Comparison of ENCODE assay signal across 8 cellular contexts in genomic region chr3:183099026-183099837, GRCh38. TPM values are rescaled to one million over a fixed set of nuclear protein-coding genes. Genes with fewer than 3 reads are reported as not detected.
DNase-seq lines count a peak whose midpoint lies in the region; ATAC-seq, FAIRE-seq and TF ChIP-seq lines count a peak whose summit lies in the region.

Gene MCCC1 (minus strand): TSS chr3:183099496. CDS start chr3:183099440, 56 bp downstream.

- H3K9me3 ChIP-seq in A673 (ENCODE audit: low read depth, low read length, poor library complexity, severe bottlenecking) (no peaks in the 10 kb centered on the region), small intestine (ENCODE audit: control insufficient read depth, low read depth) (no peaks in the 10 kb centered on the region)

- H3K4me1 ChIP-seq in A673 (ENCODE audit: insufficient read depth, low read length, poor library complexity, severe bottlenecking) (peaks cover 14% of the 10 kb centered on the region), small intestine (ENCODE audit: control insufficient read depth in 2 of 2, insufficient read depth in 1 of 2, low read depth in 1 of 2, low read length in 1 of 2) (peaks cover 0 to 3% of the 10 kb centered on the region in 2 donors)

- FAIRE-seq in bronchial epithelial cell (lab: Jason Lieb, UNC), result peak; percentile 90
- no peak for FAIRE-seq in small intestine (lab: Jason Lieb, UNC)

- BruUV-seq in A673 (replicated peaks; lab: Mats Ljungman, UMichigan), result no TSS peak

- DNase-seq in A673 (ENCODE audit: low spot score), result peak; percentile 99
- DNase-seq in NCI-H2227 (lab: John Stamatoyannopoulos, UW; ENCODE audit: unreplicated experiment), result peak; percentile 99
- peak; percentile 97 for DNase-seq in bronchial epithelial cell (ENCODE audit: low read depth)
- DNase-seq in iPS-NIHi11 (ENCODE audit: low spot score), result peak; percentile 99
- DNase-seq in small intestine, result peak; percentile 100

- POLR2A ChIA-PET in A673 (lab: Charles Lee; ENCODE audit: low non-redundant PET), result no interaction called here

- H3K36me3 ChIP-seq in A673 (ENCODE audit: insufficient read depth, low read length, poor library complexity, severe bottlenecking), result no peaks in the 10 kb centered on the region
- no peaks in the 10 kb centered on the region for H3K36me3 ChIP-seq in bronchial epithelial cell (ENCODE audit: control insufficient read depth, insufficient read depth, low read length)
- H3K36me3 ChIP-seq in small intestine (ENCODE audit: control insufficient read depth in 2 of 2, insufficient read depth in 2 of 2, low read length in 2 of 2), result no peaks in the 10 kb centered on the region

- ATAC-seq in GM18868 (IDR thresholded peaks at IDR 0.05; ENCODE audit: unreplicated experiment), result peak; percentile 97
- ATAC-seq in HG03108 (IDR thresholded peaks at IDR 0.05; ENCODE audit: unreplicated experiment), result peak; percentile 99

- H3K4me3 ChIP-seq in A673 (ENCODE audit: low read depth, low read length, poor library complexity, severe bottlenecking) (peak within 1 kb of the TSS; percentile 78), WI38 (ENCODE audit: low read depth, low read length) (peak within 1 kb of the TSS; percentile 90), bronchial epithelial cell (ENCODE audit: low read depth, low read length) (peak within 1 kb of the TSS; percentile 97), small intestine (ENCODE audit: low read depth in 1 of 2, low read length in 2 of 2) (peak within 1 kb of the TSS; percentile 92 to 93)

- CTCF ChIA-PET in A673 (lab: Charles Lee), result interaction anchor here (0.6 kb wide), 2 partner anchors 8 to 118 kb away, joined by 3 to 5 read pairs; no protein-coding TSS in a partner anchor

- H3K27me3 ChIP-seq in A673 (replicated peaks; ENCODE audit: insufficient read depth, low read depth, low read length, poor library complexity) (no peaks in the 10 kb centered on the region), bronchial epithelial cell (ENCODE audit: control insufficient read depth, insufficient read depth, low read length) (no peaks in the 10 kb centered on the region), small intestine (ENCODE audit: control insufficient read depth in 2 of 2, insufficient read depth in 2 of 2, low read length in 2 of 2) (no peaks in the 10 kb centered on the region)

- 0 to 4% (median 1%) methylated on average over 52 to 60 of the region's 60 CpGs for WGBS in small intestine, 3 donors

- intact Hi-C loops in A673 (cut with micrococcal nuclease; ENCODE audit: unreplicated experiment), result no loop called here

- TF ChIP-seq CTCF in A673 (conservative IDR thresholded peaks at IDR 0.05; ENCODE audit: low read depth, low read length), result no peak
- TF ChIP-seq CTCF in WI38 (IDR thresholded peaks at IDR 0.05; ENCODE audit: low read depth, low read length), result no peak
- no peak for TF ChIP-seq CTCF in bronchial epithelial cell (IDR thresholded peaks at IDR 0.05; ENCODE audit: insufficient read depth, low read length, severe bottlenecking)

- H3K27ac ChIP-seq in A673 (ENCODE audit: low read depth, low read length, poor library complexity, severe bottlenecking) (peak within 1 kb of the TSS; percentile 86), small intestine (ENCODE audit: low read depth in 1 of 2, low read length in 1 of 2) (peak within 1 kb of the TSS; percentile 79 to 95)

RNA-seq across cellular contexts. Expression of gene MCCC1, which starts in this region (rescaled TPM):
- total RNA-seq in A673 (2021) (19.2 and 27.4 TPM in 2 replicates), bronchial epithelial cell (17.9 and 20.2 TPM in 2 replicates)
- polyA plus RNA-seq in small intestine, result 10 to 100 TPM; 22.6 to 30.6 (median 26.2) TPM

Comparison
In these comparisons a context has a peak if more than half of its experiments do, and no peak if none do; other contexts are left out.
1. Peak in every context shown above with its lines: DNase-seq, ATAC-seq, H3K4me3 ChIP-seq and H3K27ac ChIP-seq.